16 cellular contexts compared by ENCODE assay signal in the genomic region with DNA sequence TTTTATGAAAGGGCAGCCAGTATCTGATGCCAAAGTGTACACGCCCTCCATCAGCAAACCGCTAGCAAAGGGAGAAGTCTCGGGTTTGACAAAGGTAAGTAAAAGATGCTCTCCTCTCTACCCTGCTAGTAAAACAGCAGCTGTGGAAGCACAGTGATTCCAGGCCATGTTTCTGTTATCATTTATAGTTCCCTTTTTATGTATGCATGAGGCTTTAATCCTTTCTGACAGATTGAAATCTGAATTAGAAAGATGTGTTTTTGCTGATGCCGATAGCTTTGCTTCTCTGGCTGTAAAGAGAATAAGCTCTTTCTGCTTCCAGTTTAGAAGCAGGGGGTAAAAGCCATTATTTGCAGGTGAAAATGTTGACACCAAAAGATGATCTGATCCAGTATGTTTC.
DNase-seq lines count a peak whose midpoint lies in the region; ATAC-seq and TF ChIP-seq lines count a peak whose summit lies in the region.
"Had no signal": no experiment of that assay in that cellular context is flagged by ENCODE, and none has a peak within 500 bp of the region (broad histone marks: within the 10 kb centered on the region; RNA-seq: fewer than 3 reads in every experiment).

No MANE protein-coding gene starts in this region.

- H3K9me3 ChIP-seq in SK-N-SH (no peaks in the 10 kb centered on the region), PC-3 (ENCODE audit: low read length) (no peaks in the 10 kb centered on the region), esophagus muscularis mucosa (no peaks in the 10 kb centered on the region)
- H3K9me3 ChIP-seq: MG63, SJCRH30, thyroid gland had no signal

- no peak overlapping the region for H2AFZ ChIP-seq in SK-N-SH (ENCODE audit: low read depth)
- H2AFZ ChIP-seq in PC-3 (ENCODE audit: low read length), result no peak overlapping the region

- DNase-seq in SK-N-SH, result peak; percentile 42
- peak; percentile 72 for DNase-seq in NCI-H2029 (lab: John Stamatoyannopoulos, UW)
- no peak for DNase-seq in PC-3
- DNase-seq in retina, result peak; percentile 52
- DNase-seq in esophagus muscularis mucosa (ENCODE audit: extremely low spot score), result no peak
- DNase-seq in COR-L47 (lab: John Stamatoyannopoulos, UW), result no peak
- DNase-seq: activated CD4-positive, alpha-beta T cell treated with anti-CD3 and anti-CD28 coated beads for 48 hours; activated naive CD4-positive, alpha-beta T cell treated with anti-CD3 and anti-CD28 coated beads, Interleukin-2, amount 50 U/mL, for 16 hours; GOT3; head of caudate nucleus; MG63; stimulated activated CD4-positive, alpha-beta T cell treated with anti-CD3 and anti-CD28 coated beads, Interleukin-4, amount 100 ng/mL, for 24 hours; thyroid gland had no signal

- intact Hi-C loops in PC-3 (cut with micrococcal nuclease), result loop anchor here (1.0 to 10.0 kb wide), 3 partner anchors 64 to 325 kb away; no protein-coding TSS in a partner anchor
- intact Hi-C loops in esophagus muscularis mucosa (cut with DNase I), result no loop called here

- no peaks in the 10 kb centered on the region for H3K36me3 ChIP-seq in SK-N-SH (replicated peaks in 1 of 2; ENCODE audit: control insufficient read depth in 1 of 2, insufficient read depth in 2 of 2, low read length in 1 of 2)
- no peaks in the 10 kb centered on the region for H3K36me3 ChIP-seq in PC-3 (ENCODE audit: low read depth, low read length)
- no peaks in the 10 kb centered on the region for H3K36me3 ChIP-seq in esophagus muscularis mucosa
- H3K36me3 ChIP-seq: MG63, SJCRH30, thyroid gland had no signal

- H3K4me2 ChIP-seq in SK-N-SH, result no peak overlapping the region
- peak overlapping the region; percentile 30 for H3K4me2 ChIP-seq in PC-3 (ENCODE audit: low read length)

- BruUV-seq in PC-3 (replicated peaks; lab: Mats Ljungman, UMichigan), result no TSS peak

- TF ChIP-seq POLR2A in esophagus muscularis mucosa (IDR thresholded peaks at IDR 0.05; ENCODE audit: low read depth), result no peak

- H3K27ac ChIP-seq in SK-N-SH (ENCODE audit: low read depth in 2 of 2, low read length in 1 of 2), result peak overlapping the region in 1 of 2 experiments; percentile 99; a peak in 3 of 4 replicates
- no peak overlapping the region for H3K27ac ChIP-seq in PC-3 (ENCODE audit: low read length)
- no peak overlapping the region for H3K27ac ChIP-seq in esophagus muscularis mucosa (replicated peaks in 1 of 4)
- H3K27ac ChIP-seq: SJCRH30, thyroid gland had no signal

- POLR2A ChIA-PET in SK-N-SH (lab: Yijun Ruan, JAX) (interaction anchor here (0.6 to 4.1 kb wide), 10 partner anchors 11 to 627 kb away, joined by 3 to 41 read pairs (median 4); a partner anchor contains a TSS), PC-3 (lab: Charles Lee; ENCODE audit: unreplicated experiment) (interaction anchor here (0.6 kb wide), 1 partner anchor 92 kb away, joined by 8 read pairs; no protein-coding TSS in a partner anchor)

- H3K9me2 ChIP-seq in SK-N-SH, result no peaks in the 10 kb centered on the region
- no peaks in the 10 kb centered on the region for H3K9me2 ChIP-seq in PC-3 (replicated peaks; ENCODE audit: low read length)

- TF ChIP-seq EP300 in SK-N-SH (IDR thresholded peaks at IDR 0.05; ENCODE audit: borderline replicate concordance in 1 of 2, low read depth in 1 of 2, low read length in 1 of 2) (peak in 1 of 2 experiments; percentile 74; a peak in 2 of 4 replicates), esophagus muscularis mucosa (IDR thresholded peaks at IDR 0.05) (no peak)

- CTCF ChIA-PET in SK-N-SH (lab: Yijun Ruan, JAX) (interaction anchor here (0.9 to 1.7 kb wide), 7 partner anchors 21 to 325 kb away, joined by 3 to 6 read pairs (median 4); no protein-coding TSS in a partner anchor), PC-3 (lab: Charles Lee) (no interaction called here)

- H3K27me3 ChIP-seq in SK-N-SH (ENCODE audit: insufficient read depth) (no peaks in the 10 kb centered on the region), PC-3 (ENCODE audit: low read length) (no peaks in the 10 kb centered on the region), esophagus muscularis mucosa (no peaks in the 10 kb centered on the region)
- H3K27me3 ChIP-seq: MG63, SJCRH30, thyroid gland had no signal

- H3F3A ChIP-seq in SK-N-SH (replicated peaks; ENCODE audit: insufficient read depth) (no peaks in the 10 kb centered on the region), PC-3 (ENCODE audit: low read length, unreplicated experiment) (no peaks in the 10 kb centered on the region)

- TF ChIP-seq RAD21 in SK-N-SH (IDR thresholded peaks at IDR 0.05; ENCODE audit: low read length), result no peak

- no peak for TF ChIP-seq CTCF in SK-N-SH (IDR thresholded peaks at IDR 0.05)
- TF ChIP-seq CTCF in PC-3 (conservative IDR thresholded peaks at IDR 0.05; ENCODE audit: low read depth, low read length), result no peak
- no peak for TF ChIP-seq CTCF in esophagus muscularis mucosa (IDR thresholded peaks at IDR 0.05)

- ATAC-seq in SK-N-SH treated with all-trans-retinoic acid at 6 μM for 48 hours, result no peak; the same call in 2 of the 3 replicates
- ATAC-seq in PC-3, result peak; percentile 45
- no peak for ATAC-seq in HG02981 (IDR thresholded peaks at IDR 0.05; ENCODE audit: unreplicated experiment)

- H3K4me3 ChIP-seq in SK-N-SH (ENCODE audit: low read depth in 2 of 2, low read length in 1 of 2) (peak overlapping the region in 1 of 2 experiments; percentile 25; a peak in 1 of 4 replicates), PC-3 (ENCODE audit: low read length) (no peak overlapping the region), esophagus muscularis mucosa (no peak overlapping the region)
- H3K4me3 ChIP-seq: MG63, SJCRH30, thyroid gland had no signal

- 57% methylated on average over 4 of the region's 4 CpGs for WGBS in SK-N-SH (ENCODE audit: low lambda C conversion rate)
- 75% methylated on average over 4 of the region's 4 CpGs for WGBS in esophagus muscularis mucosa

- H3K4me1 ChIP-seq in SK-N-SH (ENCODE audit: control insufficient read depth in 1 of 2, insufficient read depth in 2 of 2, low read depth in 1 of 2, low read length in 1 of 2) (peaks cover 15 to 39% of the 10 kb centered on the region in 2 experiments; a peak in 3 of 4 replicates), PC-3 (ENCODE audit: insufficient read depth, low read length) (peaks cover 14% of the 10 kb centered on the region), esophagus muscularis mucosa (peaks cover 8 to 15% (median 12%) of the 10 kb centered on the region in 4 donors)
- H3K4me1 ChIP-seq: SJCRH30 had no signal

- no peak overlapping the region for H3K9ac ChIP-seq in SK-N-SH
- no peak overlapping the region for H3K9ac ChIP-seq in PC-3 (ENCODE audit: low read length)

- no peaks in the 10 kb centered on the region for H3K79me2 ChIP-seq in SK-N-SH (ENCODE audit: insufficient read depth)
- no peaks in the 10 kb centered on the region for H3K79me2 ChIP-seq in PC-3 (ENCODE audit: low read length)

- H4K20me1 ChIP-seq in SK-N-SH (ENCODE audit: insufficient read depth) (no peaks in the 10 kb centered on the region), PC-3 (ENCODE audit: low read length) (no peaks in the 10 kb centered on the region)

TF ChIP-seq in SK-N-SH, 30 proteins besides CTCF, POLR2A, EP300 and RAD21:
- TF ChIP-seq TEAD4 (IDR thresholded peaks at IDR 0.05; ENCODE audit: borderline replicate concordance, insufficient read depth) (no peak), RCOR1 (IDR thresholded peaks at IDR 0.05; ENCODE audit: low read length) (peak; percentile 49; the same call in 1 of the 2 replicates), MXI1 (IDR thresholded peaks at IDR 0.05; ENCODE audit: low read depth, low read length) (peak; percentile 35; the same call in 1 of the 2 replicates), GATA2 (CRISPR knock-in tag; IDR thresholded peaks at IDR 0.05) (peak; percentile 80), MEF2A (IDR thresholded peaks at IDR 0.05; ENCODE audit: borderline replicate concordance, low read depth) (no peak), FOSL2 (IDR thresholded peaks at IDR 0.05; ENCODE audit: borderline replicate concordance, low read depth) (no peak), ELF1 (IDR thresholded peaks at IDR 0.05) (no peak), TAF1 (IDR thresholded peaks at IDR 0.05; ENCODE audit: borderline replicate concordance, low read depth, low read length) (no peak), NRF1 (IDR thresholded peaks at IDR 0.05; ENCODE audit: low read depth, low read length) (no peak)
- TF ChIP-seq, protein P1, sequence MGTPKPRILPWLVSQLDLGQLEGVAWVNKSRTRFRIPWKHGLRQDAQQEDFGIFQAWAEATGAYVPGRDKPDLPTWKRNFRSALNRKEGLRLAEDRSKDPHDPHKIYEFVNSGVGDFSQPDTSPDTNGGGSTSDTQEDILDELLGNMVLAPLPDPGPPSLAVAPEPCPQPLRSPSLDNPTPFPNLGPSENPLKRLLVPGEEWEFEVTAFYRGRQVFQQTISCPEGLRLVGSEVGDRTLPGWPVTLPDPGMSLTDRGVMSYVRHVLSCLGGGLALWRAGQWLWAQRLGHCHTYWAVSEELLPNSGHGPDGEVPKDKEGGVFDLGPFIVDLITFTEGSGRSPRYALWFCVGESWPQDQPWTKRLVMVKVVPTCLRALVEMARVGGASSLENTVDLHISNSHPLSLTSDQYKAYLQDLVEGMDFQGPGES (IDR thresholded peaks at IDR 0.05; ENCODE audit: low read depth, low read length), result no peak

TF ChIP-seq in SK-N-SH treated with all-trans-retinoic acid at 6 μM for 48 hours, 23 proteins besides CTCF, POLR2A, EP300 and RAD21 (continues in another document):
- TF ChIP-seq GLIS3 (CRISPR knock-in tag; IDR thresholded peaks at IDR 0.05) (no peak), TCF4 (CRISPR knock-in tag; IDR thresholded peaks at IDR 0.05; ENCODE audit: borderline replicate concordance) (no peak), BACH2 (CRISPR knock-in tag; IDR thresholded peaks at IDR 0.05; ENCODE audit: borderline replicate concordance) (no peak), ZFP30 (CRISPR knock-in tag; IDR thresholded peaks at IDR 0.05) (no peak), ZFP3 (CRISPR knock-in tag; IDR thresholded peaks at IDR 0.05) (no peak), PPARA (CRISPR knock-in tag; IDR thresholded peaks at IDR 0.05; ENCODE audit: borderline replicate concordance) (no peak), ZNF70 (CRISPR knock-in tag; IDR thresholded peaks at IDR 0.05) (no peak)
- TF ChIP-seq, protein P2, sequence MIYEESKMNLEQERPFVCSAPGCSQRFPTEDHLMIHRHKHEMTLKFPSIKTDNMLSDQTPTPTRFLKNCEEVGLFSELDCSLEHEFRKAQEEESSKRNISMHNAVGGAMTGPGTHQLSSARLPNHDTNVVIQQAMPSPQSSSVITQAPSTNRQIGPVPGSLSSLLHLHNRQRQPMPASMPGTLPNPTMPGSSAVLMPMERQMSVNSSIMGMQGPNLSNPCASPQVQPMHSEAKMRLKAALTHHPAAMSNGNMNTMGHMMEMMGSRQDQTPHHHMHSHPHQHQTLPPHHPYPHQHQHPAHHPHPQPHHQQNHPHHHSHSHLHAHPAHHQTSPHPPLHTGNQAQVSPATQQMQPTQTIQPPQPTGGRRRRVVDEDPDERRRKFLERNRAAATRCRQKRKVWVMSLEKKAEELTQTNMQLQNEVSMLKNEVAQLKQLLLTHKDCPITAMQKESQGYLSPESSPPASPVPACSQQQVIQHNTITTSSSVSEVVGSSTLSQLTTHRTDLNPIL (CRISPR knock-in tag; IDR thresholded peaks at IDR 0.05; ENCODE audit: low read depth), result no peak

Comparison
In these comparisons a context has a peak if more than half of its experiments do, and no peak if none do; other contexts are left out.
1. DNase-seq: peak in SK-N-SH (single experiment), NCI-H2029 (single experiment) and retina (single experiment); none in PC-3 (single experiment), esophagus muscularis mucosa (single experiment) and COR-L47 (single experiment).